ENCODE assay signal across 1 cellular context in the genomic region with DNA sequence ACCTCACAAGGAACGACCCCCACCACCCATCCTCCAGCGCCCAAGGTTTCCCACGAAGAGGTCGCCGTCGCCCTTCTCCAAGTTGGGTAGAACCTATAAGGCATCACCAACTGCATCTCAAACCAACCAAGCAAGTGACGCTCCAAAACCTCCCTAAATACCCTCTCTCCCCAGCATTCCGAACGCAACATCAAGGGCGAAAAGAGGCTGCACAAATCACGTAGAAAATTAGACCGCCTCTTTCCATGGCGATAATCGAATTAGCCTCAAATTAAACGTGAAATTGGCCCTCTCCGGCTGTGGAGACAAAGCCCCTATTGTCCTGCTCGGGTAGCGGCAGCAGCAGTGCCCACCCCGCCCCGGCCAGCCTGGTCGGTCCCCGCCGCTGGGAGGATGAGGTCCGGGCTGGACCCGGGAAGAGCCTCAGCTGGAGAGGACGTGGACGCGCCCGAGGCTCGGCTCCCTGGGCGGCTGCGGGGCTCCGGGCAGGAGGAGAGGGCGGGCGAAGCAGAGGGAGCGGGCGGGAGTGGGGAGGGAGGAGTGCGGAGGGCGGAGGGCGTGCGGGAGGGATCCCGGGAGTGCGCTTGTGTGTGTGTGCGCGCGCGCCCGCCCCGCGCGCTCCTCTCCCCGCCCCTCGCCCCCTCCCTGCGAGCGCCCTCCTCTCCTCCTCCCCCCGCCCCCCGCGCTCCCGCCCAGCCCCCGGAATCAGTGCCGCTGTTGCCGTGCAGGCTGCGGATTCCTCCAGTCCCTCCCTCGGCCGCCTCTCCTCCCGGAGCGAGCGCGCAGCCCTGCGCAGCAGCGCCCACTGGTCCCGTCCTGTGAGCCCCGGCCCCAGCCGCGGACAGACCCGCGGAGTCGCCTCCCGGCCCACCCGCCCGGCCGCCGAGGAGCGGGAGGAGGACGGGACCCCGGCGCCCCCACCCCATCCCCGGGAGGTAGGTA.
A peak's percentile ranks its signal among the peaks of the same experiment; 100 is the strongest.
TF ChIP-seq lines count a peak whose summit lies in the region.

SPTBN1 (plus strand) TSS at position 744 of the 942 bp plus-strand sequence. CDS start 70,092 bp downstream, outside the sequence.

TF ChIP-seq in HEK293, 187 proteins besides CTCF, POLR2A, EP300 and RAD21 (continued from another document):
- TF ChIP-seq, protein P1, sequence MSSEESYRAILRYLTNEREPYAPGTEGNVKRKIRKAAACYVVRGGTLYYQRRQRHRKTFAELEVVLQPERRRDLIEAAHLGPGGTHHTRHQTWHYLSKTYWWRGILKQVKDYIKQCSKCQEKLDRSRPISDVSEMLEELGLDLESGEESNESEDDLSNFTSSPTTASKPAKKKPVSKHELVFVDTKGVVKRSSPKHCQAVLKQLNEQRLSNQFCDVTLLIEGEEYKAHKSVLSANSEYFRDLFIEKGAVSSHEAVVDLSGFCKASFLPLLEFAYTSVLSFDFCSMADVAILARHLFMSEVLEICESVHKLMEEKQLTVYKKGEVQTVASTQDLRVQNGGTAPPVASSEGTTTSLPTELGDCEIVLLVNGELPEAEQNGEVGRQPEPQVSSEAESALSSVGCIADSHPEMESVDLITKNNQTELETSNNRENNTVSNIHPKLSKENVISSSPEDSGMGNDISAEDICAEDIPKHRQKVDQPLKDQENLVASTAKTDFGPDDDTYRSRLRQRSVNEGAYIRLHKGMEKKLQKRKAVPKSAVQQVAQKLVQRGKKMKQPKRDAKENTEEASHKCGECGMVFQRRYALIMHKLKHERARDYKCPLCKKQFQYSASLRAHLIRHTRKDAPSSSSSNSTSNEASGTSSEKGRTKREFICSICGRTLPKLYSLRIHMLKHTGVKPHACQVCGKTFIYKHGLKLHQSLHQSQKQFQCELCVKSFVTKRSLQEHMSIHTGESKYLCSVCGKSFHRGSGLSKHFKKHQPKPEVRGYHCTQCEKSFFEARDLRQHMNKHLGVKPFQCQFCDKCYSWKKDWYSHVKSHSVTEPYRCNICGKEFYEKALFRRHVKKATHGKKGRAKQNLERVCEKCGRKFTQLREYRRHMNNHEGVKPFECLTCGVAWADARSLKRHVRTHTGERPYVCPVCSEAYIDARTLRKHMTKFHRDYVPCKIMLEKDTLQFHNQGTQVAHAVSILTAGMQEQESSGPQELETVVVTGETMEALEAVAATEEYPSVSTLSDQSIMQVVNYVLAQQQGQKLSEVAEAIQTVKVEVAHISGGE (tag by site-specific recombination; conservative IDR thresholded peaks at IDR 0.05; ENCODE audit: low read depth): no peak
- peak; percentile 54 for TF ChIP-seq GLIS2 (tag by site-specific recombination; IDR thresholded peaks at IDR 0.05)
- no peak for TF ChIP-seq ZBTB44 (tag by site-specific recombination; IDR thresholded peaks at IDR 0.05)
- peak; percentile 65; the same call in 1 of the 2 replicates for TF ChIP-seq ZBTB7A (tag by site-specific recombination; IDR thresholded peaks at IDR 0.05; ENCODE audit: low read depth)
- TF ChIP-seq ZNF155 (tag by site-specific recombination; IDR thresholded peaks at IDR 0.05): no peak
- TF ChIP-seq ZNF341 (tag by site-specific recombination; IDR thresholded peaks at IDR 0.05; ENCODE audit: low read depth): peak; percentile 98
- no peak for TF ChIP-seq ZNF623 (tag by site-specific recombination; IDR thresholded peaks at IDR 0.05)
- no peak for TF ChIP-seq ZNF221 (tag by site-specific recombination; IDR thresholded peaks at IDR 0.05; ENCODE audit: borderline replicate concordance)
- peak; percentile 65; the same call in 1 of the 2 replicates for TF ChIP-seq ZNF600 (tag by site-specific recombination; IDR thresholded peaks at IDR 0.05)
- TF ChIP-seq, protein P2, sequence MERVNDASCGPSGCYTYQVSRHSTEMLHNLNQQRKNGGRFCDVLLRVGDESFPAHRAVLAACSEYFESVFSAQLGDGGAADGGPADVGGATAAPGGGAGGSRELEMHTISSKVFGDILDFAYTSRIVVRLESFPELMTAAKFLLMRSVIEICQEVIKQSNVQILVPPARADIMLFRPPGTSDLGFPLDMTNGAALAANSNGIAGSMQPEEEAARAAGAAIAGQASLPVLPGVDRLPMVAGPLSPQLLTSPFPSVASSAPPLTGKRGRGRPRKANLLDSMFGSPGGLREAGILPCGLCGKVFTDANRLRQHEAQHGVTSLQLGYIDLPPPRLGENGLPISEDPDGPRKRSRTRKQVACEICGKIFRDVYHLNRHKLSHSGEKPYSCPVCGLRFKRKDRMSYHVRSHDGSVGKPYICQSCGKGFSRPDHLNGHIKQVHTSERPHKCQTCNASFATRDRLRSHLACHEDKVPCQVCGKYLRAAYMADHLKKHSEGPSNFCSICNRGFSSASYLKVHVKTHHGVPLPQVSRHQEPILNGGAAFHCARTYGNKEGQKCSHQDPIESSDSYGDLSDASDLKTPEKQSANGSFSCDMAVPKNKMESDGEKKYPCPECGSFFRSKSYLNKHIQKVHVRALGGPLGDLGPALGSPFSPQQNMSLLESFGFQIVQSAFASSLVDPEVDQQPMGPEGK (tag by site-specific recombination; IDR thresholded peaks at IDR 0.05): peak; percentile 78
- peak; percentile 85 for TF ChIP-seq ZNF449 (tag by site-specific recombination; IDR thresholded peaks at IDR 0.05)
- TF ChIP-seq GLIS1 (tag by site-specific recombination; IDR thresholded peaks at IDR 0.05): peak; percentile 69
- peak; percentile 71; the same call in 1 of the 2 replicates for TF ChIP-seq KLF16 (tag by site-specific recombination; IDR thresholded peaks at IDR 0.05)
- peak; percentile 93 for TF ChIP-seq KLF8 (tag by site-specific recombination; IDR thresholded peaks at IDR 0.05)
- TF ChIP-seq, protein P3, sequence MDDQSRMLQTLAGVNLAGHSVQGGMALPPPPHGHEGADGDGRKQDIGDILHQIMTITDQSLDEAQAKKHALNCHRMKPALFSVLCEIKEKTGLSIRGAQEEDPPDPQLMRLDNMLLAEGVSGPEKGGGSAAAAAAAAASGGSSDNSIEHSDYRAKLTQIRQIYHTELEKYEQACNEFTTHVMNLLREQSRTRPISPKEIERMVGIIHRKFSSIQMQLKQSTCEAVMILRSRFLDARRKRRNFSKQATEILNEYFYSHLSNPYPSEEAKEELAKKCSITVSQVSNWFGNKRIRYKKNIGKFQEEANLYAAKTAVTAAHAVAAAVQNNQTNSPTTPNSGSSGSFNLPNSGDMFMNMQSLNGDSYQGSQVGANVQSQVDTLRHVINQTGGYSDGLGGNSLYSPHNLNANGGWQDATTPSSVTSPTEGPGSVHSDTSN (CRISPR knock-in tag; IDR thresholded peaks at IDR 0.05): 0 out of 2 replicates have a peak, but pooled peaks have one; percentile 23
- TF ChIP-seq ZNF280D (tag by site-specific recombination; IDR thresholded peaks at IDR 0.05): no peak
- TF ChIP-seq ZBTB48 (tag by site-specific recombination; IDR thresholded peaks at IDR 0.05): 0 out of 2 replicates have a peak, but pooled peaks have one; percentile 57
- TF ChIP-seq, protein P4, sequence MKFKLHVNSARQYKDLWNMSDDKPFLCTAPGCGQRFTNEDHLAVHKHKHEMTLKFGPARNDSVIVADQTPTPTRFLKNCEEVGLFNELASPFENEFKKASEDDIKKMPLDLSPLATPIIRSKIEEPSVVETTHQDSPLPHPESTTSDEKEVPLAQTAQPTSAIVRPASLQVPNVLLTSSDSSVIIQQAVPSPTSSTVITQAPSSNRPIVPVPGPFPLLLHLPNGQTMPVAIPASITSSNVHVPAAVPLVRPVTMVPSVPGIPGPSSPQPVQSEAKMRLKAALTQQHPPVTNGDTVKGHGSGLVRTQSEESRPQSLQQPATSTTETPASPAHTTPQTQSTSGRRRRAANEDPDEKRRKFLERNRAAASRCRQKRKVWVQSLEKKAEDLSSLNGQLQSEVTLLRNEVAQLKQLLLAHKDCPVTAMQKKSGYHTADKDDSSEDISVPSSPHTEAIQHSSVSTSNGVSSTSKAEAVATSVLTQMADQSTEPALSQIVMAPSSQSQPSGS (tag by site-specific recombination; IDR thresholded peaks at IDR 0.05; ENCODE audit: low read depth): no peak
- TF ChIP-seq ZNF335 (tag by site-specific recombination; conservative IDR thresholded peaks at IDR 0.05): peak; percentile 71
- TF ChIP-seq ZFP3 (tag by site-specific recombination; IDR thresholded peaks at IDR 0.05; ENCODE audit: low read depth): no peak
- TF ChIP-seq, protein P5, sequence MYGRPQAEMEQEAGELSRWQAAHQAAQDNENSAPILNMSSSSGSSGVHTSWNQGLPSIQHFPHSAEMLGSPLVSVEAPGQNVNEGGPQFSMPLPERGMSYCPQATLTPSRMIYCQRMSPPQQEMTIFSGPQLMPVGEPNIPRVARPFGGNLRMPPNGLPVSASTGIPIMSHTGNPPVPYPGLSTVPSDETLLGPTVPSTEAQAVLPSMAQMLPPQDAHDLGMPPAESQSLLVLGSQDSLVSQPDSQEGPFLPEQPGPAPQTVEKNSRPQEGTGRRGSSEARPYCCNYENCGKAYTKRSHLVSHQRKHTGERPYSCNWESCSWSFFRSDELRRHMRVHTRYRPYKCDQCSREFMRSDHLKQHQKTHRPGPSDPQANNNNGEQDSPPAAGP (tag by site-specific recombination; IDR thresholded peaks at IDR 0.05): 0 out of 2 replicates have a peak, but pooled peaks have one; percentile 14
- TF ChIP-seq ZNF23 (tag by site-specific recombination; IDR thresholded peaks at IDR 0.05; ENCODE audit: borderline replicate concordance): no peak
- TF ChIP-seq, protein P6, sequence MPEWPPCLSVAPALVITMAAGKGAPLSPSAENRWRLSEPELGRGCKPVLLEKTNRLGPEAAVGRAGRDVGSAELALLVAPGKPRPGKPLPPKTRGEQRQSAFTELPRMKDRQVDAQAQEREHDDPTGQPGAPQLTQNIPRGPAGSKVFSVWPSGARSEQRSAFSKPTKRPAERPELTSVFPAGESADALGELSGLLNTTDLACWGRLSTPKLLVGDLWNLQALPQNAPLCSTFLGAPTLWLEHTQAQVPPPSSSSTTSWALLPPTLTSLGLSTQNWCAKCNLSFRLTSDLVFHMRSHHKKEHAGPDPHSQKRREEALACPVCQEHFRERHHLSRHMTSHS (tag by site-specific recombination; IDR thresholded peaks at IDR 0.05): no peak
- TF ChIP-seq WT1 (tag by site-specific recombination; IDR thresholded peaks at IDR 0.05): peak; percentile 73
- 0 out of 2 replicates have a peak, but pooled peaks have one; percentile 32 for TF ChIP-seq ZNF501 (tag by site-specific recombination; IDR thresholded peaks at IDR 0.05)
- TF ChIP-seq ZNF707 (tag by site-specific recombination; IDR thresholded peaks at IDR 0.05): no peak
TF ChIP-seq in HEK293: peak in this region for 42.
